In genomic region chr16:30948956-30949654, GRCh38 we compare ENCODE assay signal across 8 cellular contexts. TPM values are rescaled to one million over a fixed set of nuclear protein-coding genes. Genes with fewer than 3 reads are reported as not detected.
A peak's percentile ranks its signal among the peaks of the same experiment; 100 is the strongest.
DNase-seq lines count a peak whose midpoint lies in the region; ATAC-seq and TF ChIP-seq lines count a peak whose summit lies in the region.

Gene ORAI3, plus strand, starts transcription at chr16:30949068. Its CDS starts 222 bp downstream, at chr16:30949290.

- peaks cover 6% of the 10 kb centered on the region for H3K36me3 Mint-ChIP-seq in activated naive CD8-positive, alpha-beta T cell
- peaks cover 5% of the 10 kb centered on the region for H3K36me3 Mint-ChIP-seq in glutamatergic neuron (ENCODE audit: unreplicated experiment)

- ATAC-seq in GM18861 (IDR thresholded peaks at IDR 0.05; ENCODE audit: unreplicated experiment) (peak; percentile 47), HG03064 (IDR thresholded peaks at IDR 0.05; ENCODE audit: low read depth, unreplicated experiment) (peak; percentile 59), GM21526 (IDR thresholded peaks at IDR 0.05; ENCODE audit: low FRiP score, unreplicated experiment) (no peak)

- H3K4me1 Mint-ChIP-seq in activated naive CD8-positive, alpha-beta T cell (ENCODE audit: low read depth): peaks cover 12% of the 10 kb centered on the region
- peaks cover 6% of the 10 kb centered on the region for H3K4me1 Mint-ChIP-seq in glutamatergic neuron (ENCODE audit: low read depth, unreplicated experiment)

- peak within 1 kb of the TSS; percentile 61 for H3K27ac Mint-ChIP-seq in activated naive CD8-positive, alpha-beta T cell
- peak within 1 kb of the TSS; percentile 73 for H3K27ac Mint-ChIP-seq in glutamatergic neuron (ENCODE audit: unreplicated experiment)

- DNase-seq in Ammon's horn (ENCODE audit: low spot score) (peak; percentile 84), OCI-M1 (lab: John Stamatoyannopoulos, UW) (peak; percentile 88), glutamatergic neuron (peak; percentile 68)

- no peaks in the 10 kb centered on the region for H3K27me3 ChIP-seq in neutrophil

- peak within 1 kb of the TSS; percentile 96 for H3K27ac ChIP-seq in neutrophil

- peak within 1 kb of the TSS; percentile 86 for H3K4me3 Mint-ChIP-seq in activated naive CD8-positive, alpha-beta T cell
- H3K4me3 Mint-ChIP-seq in glutamatergic neuron (ENCODE audit: unreplicated experiment): peak within 1 kb of the TSS; percentile 85

- TF ChIP-seq CTCF in glutamatergic neuron (IDR thresholded peaks at IDR 0.05; ENCODE audit: partially characterized antibody, unreplicated experiment) (no peak), neutrophil (IDR thresholded peaks at IDR 0.05) (peak; percentile 25)

- no peaks in the 10 kb centered on the region for H3K27me3 Mint-ChIP-seq in activated naive CD8-positive, alpha-beta T cell
- H3K27me3 Mint-ChIP-seq in glutamatergic neuron (ENCODE audit: unreplicated experiment): peaks cover 10% of the 10 kb centered on the region

- peaks cover 55 to 70% of the 10 kb centered on the region in 2 experiments for H3K4me1 ChIP-seq in neutrophil (ENCODE audit: control insufficient read depth in 1 of 2, insufficient read depth in 1 of 2, low read depth in 1 of 2, low read length in 1 of 2)

- no peaks in the 10 kb centered on the region for H3K9me3 ChIP-seq in neutrophil

- H3K4me3 ChIP-seq in neutrophil (ENCODE audit: low read depth in 1 of 2, low read length in 1 of 2): peak within 1 kb of the TSS; percentile 95 to 97

- H3K9me3 Mint-ChIP-seq in activated naive CD8-positive, alpha-beta T cell (ENCODE audit: low read depth): no peaks in the 10 kb centered on the region
- H3K9me3 Mint-ChIP-seq in glutamatergic neuron (ENCODE audit: unreplicated experiment): peaks cover 11% of the 10 kb centered on the region

- H3K36me3 ChIP-seq in neutrophil: peaks cover 11% of the 10 kb centered on the region

RNA-seq across cellular contexts. Expression of gene ORAI3, which starts in this region (rescaled TPM):
- total RNA-seq in glutamatergic neuron (ENCODE audit: unreplicated experiment): 5.1 TPM
